In genomic region chr2:219752731-219753130, GRCh38 we compare ENCODE assay signal across 26 cellular contexts.
A peak's percentile ranks its signal among the peaks of the same experiment; 100 is the strongest.
DNase-seq lines count a peak whose midpoint lies in the region; ATAC-seq, FAIRE-seq and TF ChIP-seq lines count a peak whose summit lies in the region.
"Had no signal": no experiment of that assay in that cellular context is flagged by ENCODE, and none has a peak within 500 bp of the region (broad histone marks: within the 10 kb centered on the region; RNA-seq: fewer than 3 reads in every experiment).

No MANE protein-coding gene starts in this region.

- H3K27ac ChIP-seq in left ventricle myocardium inferior (replicated peaks) (no peak overlapping the region), astrocyte (ENCODE audit: low read depth, low read length) (no peak overlapping the region)
- H3K27ac ChIP-seq: BLaER1 treated with 17β-estradiol and CSF1 and Interleukin-3, amounts not matched to agents 10 nM and 100 nM; HL-60 had no signal

- H4K20me1 ChIP-seq in astrocyte (ENCODE audit: insufficient read depth, low read length), result no peaks in the 10 kb centered on the region
- H4K20me1 ChIP-seq: BLaER1 treated with 17β-estradiol and CSF1 and Interleukin-3, amounts not matched to agents 10 nM and 100 nM had no signal

- peaks cover 7% of the 10 kb centered on the region for H3K9me3 Mint-ChIP-seq in astrocyte (ENCODE audit: unreplicated experiment)
- H3K9me3 Mint-ChIP-seq in stimulated activated naive B cell treated with anti-CD40 and anti-IgM and Interleukin-4, amounts not matched to agents 10 μg/mL and 1 μg/mL and 100 μg/mL, for 72 hours, result peaks cover 13 to 22% of the 10 kb centered on the region in 2 donors

- no peaks in the 10 kb centered on the region for H3K79me2 ChIP-seq in astrocyte (ENCODE audit: insufficient read depth, low read length)

- no peak overlapping the region for H2AFZ ChIP-seq in astrocyte (ENCODE audit: low read depth, low read length)

- peaks cover 5% of the 10 kb centered on the region for H3K36me3 Mint-ChIP-seq in astrocyte (ENCODE audit: low read depth, unreplicated experiment)
- peaks cover 0 to 7% of the 10 kb centered on the region in 2 donors for H3K36me3 Mint-ChIP-seq in stimulated activated naive B cell treated with anti-CD40 and anti-IgM and Interleukin-4, amounts not matched to agents 10 μg/mL and 1 μg/mL and 100 μg/mL, for 72 hours
- H3K36me3 Mint-ChIP-seq: CD8-positive, alpha-beta T cell had no signal

- no peak overlapping the region for H3K9ac ChIP-seq in astrocyte (ENCODE audit: low read length)
- H3K9ac ChIP-seq: BLaER1 treated with 17β-estradiol and CSF1 and Interleukin-3, amounts not matched to agents 10 nM and 100 nM; SK-N-SH had no signal

- no peaks in the 10 kb centered on the region for H3K9me3 ChIP-seq in left ventricle myocardium inferior (replicated peaks)
- no peaks in the 10 kb centered on the region for H3K9me3 ChIP-seq in astrocyte (ENCODE audit: insufficient read depth, low read depth, low read length)
- H3K9me3 ChIP-seq: SK-N-SH had no signal

- H3K4me2 ChIP-seq in astrocyte (ENCODE audit: low read length), result no peak overlapping the region
- H3K4me2 ChIP-seq: BLaER1 treated with 17β-estradiol and CSF1 and Interleukin-3, amounts not matched to agents 10 nM and 100 nM; SK-N-SH had no signal

- no peaks in the 10 kb centered on the region for H3K27me3 ChIP-seq in left ventricle myocardium inferior (ENCODE audit: low read depth)
- no peaks in the 10 kb centered on the region for H3K27me3 ChIP-seq in astrocyte (ENCODE audit: insufficient read depth, low read length)
- H3K27me3 ChIP-seq: BLaER1 treated with 17β-estradiol and CSF1 and Interleukin-3, amounts not matched to agents 10 nM and 100 nM had no signal

- DNase-seq in left ventricle myocardium superior (no peak), left ventricle myocardium inferior (no peak), astrocyte (ENCODE audit: low read depth) (peak; percentile 56), kidney tubule cell (ENCODE audit: low spot score) (peak; percentile 54), renal cortical epithelial cell (ENCODE audit: low read depth) (peak; percentile 9), NCI-H774 (lab: John Stamatoyannopoulos, UW) (no peak)
- no peak for DNase-seq in stimulated activated naive B cell treated with anti-CD40 and anti-IgM and Interleukin-4, amounts not matched to agents 10 μg/mL and 1 μg/mL and 100 μg/mL, for 72 hours
- DNase-seq: Calu3; CD8-positive, alpha-beta T cell; Kasumi-1; MM.1S; NCI-H1092; NCI-H146; NCI-H2081; NCI-H2171 treated with DMSO at 0.1 percent for 48 hours; NCI-H446 treated with DMSO at 0.1 percent for 48 hours; NCI-H69; OCI-M1; SHP77 treated with DMSO at 0.1 percent for 48 hours; SK-N-SH had no signal

- ATAC-seq in left ventricle myocardium superior (peak; percentile 56), GM18867 (IDR thresholded peaks at IDR 0.05; ENCODE audit: unreplicated experiment) (no peak)
- ATAC-seq in stimulated activated naive B cell treated with anti-CD40 and anti-IgM and Interleukin-4, amounts not matched to agents 10 μg/mL and 1 μg/mL and 100 μg/mL, for 72 hours (replicated peaks), result no peak
- ATAC-seq: CD8-positive, alpha-beta T cell had no signal

- no peak overlapping the region for H3K4me3 Mint-ChIP-seq in astrocyte (ENCODE audit: unreplicated experiment)
- no peak overlapping the region for H3K4me3 Mint-ChIP-seq in stimulated activated naive B cell treated with anti-CD40 and anti-IgM and Interleukin-4, amounts not matched to agents 10 μg/mL and 1 μg/mL and 100 μg/mL, for 72 hours
- H3K4me3 Mint-ChIP-seq: CD8-positive, alpha-beta T cell; IgD-negative memory B cell had no signal

- no peak overlapping the region for H3K27ac Mint-ChIP-seq in astrocyte (ENCODE audit: unreplicated experiment)
- no peak overlapping the region for H3K27ac Mint-ChIP-seq in stimulated activated naive B cell treated with anti-CD40 and anti-IgM and Interleukin-4, amounts not matched to agents 10 μg/mL and 1 μg/mL and 100 μg/mL, for 72 hours
- H3K27ac Mint-ChIP-seq: CD8-positive, alpha-beta T cell; IgD-negative memory B cell had no signal

- H3K36me3 ChIP-seq in left ventricle myocardium inferior (no peaks in the 10 kb centered on the region), astrocyte (ENCODE audit: insufficient read depth, low read length) (no peaks in the 10 kb centered on the region)
- H3K36me3 ChIP-seq: BLaER1 treated with 17β-estradiol and CSF1 and Interleukin-3, amounts not matched to agents 10 nM and 100 nM had no signal

- FAIRE-seq in astrocyte (lab: Jason Lieb, UNC), result no peak
- FAIRE-seq: GM12891, H54 had no signal

- H3K4me3 ChIP-seq in left ventricle myocardium inferior (no peak overlapping the region), astrocyte (ENCODE audit: insufficient read depth, low read depth, low read length) (no peak overlapping the region)
- H3K4me3 ChIP-seq: BLaER1 treated with 17β-estradiol and CSF1 and Interleukin-3, amounts not matched to agents 10 nM and 100 nM had no signal

- H3K4me1 ChIP-seq in left ventricle myocardium inferior (peaks cover 22% of the 10 kb centered on the region), astrocyte (ENCODE audit: insufficient read depth, low read length) (no peaks in the 10 kb centered on the region)
- H3K4me1 ChIP-seq: BLaER1 treated with 17β-estradiol and CSF1 and Interleukin-3, amounts not matched to agents 10 nM and 100 nM had no signal

- intact Hi-C loops in left ventricle myocardium superior (cut with micrococcal nuclease), result no loop called here
- intact Hi-C loops in left ventricle myocardium inferior (cut with micrococcal nuclease), result no loop called here

- H3K27me3 Mint-ChIP-seq in astrocyte (ENCODE audit: low read depth, unreplicated experiment), result peaks cover 7% of the 10 kb centered on the region
- peaks cover 4 to 11% of the 10 kb centered on the region in 2 donors for H3K27me3 Mint-ChIP-seq in stimulated activated naive B cell treated with anti-CD40 and anti-IgM and Interleukin-4, amounts not matched to agents 10 μg/mL and 1 μg/mL and 100 μg/mL, for 72 hours
- H3K27me3 Mint-ChIP-seq: IgD-negative memory B cell had no signal

- TF ChIP-seq CTCF in left ventricle myocardium inferior (IDR thresholded peaks at IDR 0.05; ENCODE audit: borderline replicate concordance), result no peak
- no peak for TF ChIP-seq CTCF in astrocyte (IDR thresholded peaks at IDR 0.05; ENCODE audit: insufficient read depth, low read depth, low read length)

- no peaks in the 10 kb centered on the region for H3K4me1 Mint-ChIP-seq in astrocyte (ENCODE audit: low read depth, unreplicated experiment)
- H3K4me1 Mint-ChIP-seq in stimulated activated naive B cell treated with anti-CD40 and anti-IgM and Interleukin-4, amounts not matched to agents 10 μg/mL and 1 μg/mL and 100 μg/mL, for 72 hours, result no peaks in the 10 kb centered on the region

Comparison
In these comparisons a context has a peak if more than half of its experiments do, and no peak if none do; other contexts are left out.
1. DNase-seq: peak in astrocyte (single experiment), kidney tubule cell (single experiment) and renal cortical epithelial cell (single experiment); none in left ventricle myocardium superior (single experiment), left ventricle myocardium inferior (single experiment), stimulated activated naive B cell treated with anti-CD40 and anti-IgM and Interleukin-4, amounts not matched to agents 10 μg/mL and 1 μg/mL and 100 μg/mL, for 72 hours (single experiment) and NCI-H774 (single experiment).